8 cellular contexts compared by ENCODE assay signal in genomic region chr22:28798810-28799124, GRCh38. TPM values are rescaled to one million over a fixed set of nuclear protein-coding genes. Genes with fewer than 3 reads are reported as not detected.
DNase-seq lines count a peak whose midpoint lies in the region; ATAC-seq and TF ChIP-seq lines count a peak whose summit lies in the region.

No MANE protein-coding gene starts in this region.

- H3K4me1 ChIP-seq in CD4-positive, CD25-positive, alpha-beta regulatory T cell (ENCODE audit: control insufficient read depth, insufficient read depth, low read length, poor library complexity, severe bottlenecking) = peaks cover 49% of the 10 kb centered on the region
- H3K4me1 ChIP-seq in NT2/D1 (ENCODE audit: insufficient read depth, insufficient read length) (no peaks in the 10 kb centered on the region), duodenal mucosa (ENCODE audit: control insufficient read depth in 1 of 2, insufficient read depth in 2 of 2, low read length in 2 of 2) (peaks cover 31 to 36% of the 10 kb centered on the region in 2 donors), neural progenitor cell (peaks cover 20% of the 10 kb centered on the region)

- H3K27me3 ChIP-seq in CD4-positive, CD25-positive, alpha-beta regulatory T cell (ENCODE audit: control insufficient read depth, insufficient read depth, low read length) = no peaks in the 10 kb centered on the region
- H3K27me3 ChIP-seq in NT2/D1 (ENCODE audit: insufficient read depth, insufficient read length) (no peaks in the 10 kb centered on the region), duodenal mucosa (ENCODE audit: control insufficient read depth in 1 of 2, insufficient read depth in 2 of 2, low read length in 2 of 2) (no peaks in the 10 kb centered on the region), neural progenitor cell (no peaks in the 10 kb centered on the region)

- peaks cover 23% of the 10 kb centered on the region for H3K36me3 Mint-ChIP-seq in CD4-positive, CD25-positive, alpha-beta regulatory T cell
- peaks cover 31% of the 10 kb centered on the region for H3K36me3 Mint-ChIP-seq in neural progenitor cell

- TF ChIP-seq CTCF in neural progenitor cell (IDR thresholded peaks at IDR 0.05) = no peak

- peaks cover 33% of the 10 kb centered on the region for H3K36me3 ChIP-seq in CD4-positive, CD25-positive, alpha-beta regulatory T cell (ENCODE audit: control insufficient read depth, insufficient read depth, low read length)
- H3K36me3 ChIP-seq in NT2/D1 (ENCODE audit: insufficient read depth, insufficient read length, low read length) (peaks cover 51% of the 10 kb centered on the region), duodenal mucosa (ENCODE audit: control insufficient read depth in 1 of 2, insufficient read depth in 2 of 2, low read length in 2 of 2) (peaks cover 36% of the 10 kb centered on the region in 2 donors), neural progenitor cell (no peaks in the 10 kb centered on the region)

- no peak overlapping the region for H3K9ac ChIP-seq in NT2/D1 (ENCODE audit: insufficient read length, low read depth)
- H3K9ac ChIP-seq in duodenal mucosa (ENCODE audit: low read depth in 1 of 2, low read length in 2 of 2) = peak overlapping the region; percentile 96 to 97
- H3K9ac ChIP-seq in neural progenitor cell = peak overlapping the region; percentile 97

- H4K20me1 ChIP-seq in neural progenitor cell (ENCODE audit: low read depth) = peaks cover 21% of the 10 kb centered on the region

- H3K27ac ChIP-seq in CD4-positive, CD25-positive, alpha-beta regulatory T cell (ENCODE audit: insufficient read depth, low read length, poor library complexity, severe bottlenecking) = peak overlapping the region; percentile 87
- peak overlapping the region; percentile 98 for H3K27ac ChIP-seq in duodenal mucosa (ENCODE audit: low read depth, low read length)
- no peak overlapping the region for H3K27ac ChIP-seq in neural progenitor cell

- H3K4me3 ChIP-seq in CD4-positive, CD25-positive, alpha-beta regulatory T cell (ENCODE audit: low read depth, low read length) = peak overlapping the region; percentile 96
- H3K4me3 ChIP-seq in NT2/D1 (ENCODE audit: insufficient read length, low read depth) (peak overlapping the region; percentile 68), duodenal mucosa (ENCODE audit: low read depth in 1 of 2, low read length in 2 of 2) (peak overlapping the region; percentile 88 to 99), neural progenitor cell (peak overlapping the region; percentile 86)

- H3K79me2 ChIP-seq in neural progenitor cell (ENCODE audit: low read depth) = peaks cover 45% of the 10 kb centered on the region

- peaks cover 39 to 69% (median 52%) of the 10 kb centered on the region in 4 donors for H3K4me1 Mint-ChIP-seq in CD4-positive, CD25-positive, alpha-beta regulatory T cell
- peaks cover 35% of the 10 kb centered on the region for H3K4me1 Mint-ChIP-seq in neural progenitor cell

- no peaks in the 10 kb centered on the region for H3K9me3 ChIP-seq in CD4-positive, CD25-positive, alpha-beta regulatory T cell (ENCODE audit: control insufficient read depth in 2 of 2, low read length in 2 of 2)
- H3K9me3 ChIP-seq in NT2/D1 (ENCODE audit: insufficient read depth, low read length) (no peaks in the 10 kb centered on the region), duodenal mucosa (ENCODE audit: control insufficient read depth in 1 of 2, low read length in 2 of 2) (no peaks in the 10 kb centered on the region), neural progenitor cell (ENCODE audit: low read depth) (no peaks in the 10 kb centered on the region)

- H3K27ac Mint-ChIP-seq in CD4-positive, CD25-positive, alpha-beta regulatory T cell = peak overlapping the region; percentile 93 to 98 (median 95)
- peak overlapping the region; percentile 24 for H3K27ac Mint-ChIP-seq in neural progenitor cell

- peak overlapping the region; percentile 88 to 94 (median 92) for H3K4me3 Mint-ChIP-seq in CD4-positive, CD25-positive, alpha-beta regulatory T cell
- H3K4me3 Mint-ChIP-seq in neural progenitor cell = peak overlapping the region; percentile 91

- H3K4me2 ChIP-seq in neural progenitor cell = peak overlapping the region; percentile 95

- no peak for ATAC-seq in CD4-positive, CD25-positive, alpha-beta regulatory T cell (ENCODE audit: low read depth in 2 of 2)
- ATAC-seq in HG03280 (IDR thresholded peaks at IDR 0.05; ENCODE audit: unreplicated experiment) = no peak

- no peaks in the 10 kb centered on the region for H3K27me3 Mint-ChIP-seq in CD4-positive, CD25-positive, alpha-beta regulatory T cell
- H3K27me3 Mint-ChIP-seq in neural progenitor cell (ENCODE audit: insufficient read depth, low read depth) = peaks cover 3% of the 10 kb centered on the region

- DNase-seq in CD4-positive, CD25-positive, alpha-beta regulatory T cell = no peak
- no peak for DNase-seq in NT2/D1 (ENCODE audit: low read depth, low spot score)
- DNase-seq in neural progenitor cell (ENCODE audit: low spot score) = no peak
- DNase-seq in NCI-H1105 treated with DMSO at 0.1 percent for 48 hours (lab: John Stamatoyannopoulos, UW) = no peak
- DNase-seq in HT-29 (ENCODE audit: low spot score) = no peak
- DNase-seq in NCI-H128 (lab: John Stamatoyannopoulos, UW; ENCODE audit: unreplicated experiment) = no peak

- H2AFZ ChIP-seq in neural progenitor cell (replicated peaks) = no peak overlapping the region

- peaks cover 54% of the 10 kb centered on the region for H3F3A ChIP-seq in neural progenitor cell (ENCODE audit: low read depth)

- no peaks in the 10 kb centered on the region for H3K9me3 Mint-ChIP-seq in CD4-positive, CD25-positive, alpha-beta regulatory T cell
- H3K9me3 Mint-ChIP-seq in neural progenitor cell = no peaks in the 10 kb centered on the region

RNA-seq across cellular contexts. Expression of gene XBP1, which starts 1.6 kb away (rescaled TPM):
- total RNA-seq in CD4-positive, CD25-positive, alpha-beta regulatory T cell = 139 TPM
- 100 to 1,000 TPM; 127 to 218 (median 158) TPM for polyA plus RNA-seq in CD4-positive, CD25-positive, alpha-beta regulatory T cell
- total RNA-seq in neural progenitor cell (ENCODE audit: low replicate concordance) = 72.7 and 73.9 TPM in 2 replicates
- 598 and 686 TPM in 2 replicates for total RNA-seq in HT-29 (2014; rRNA removed; shearing (Covaris generic))

RNA-seq across cellular contexts. Expression of gene CCDC117, which starts 26.3 kb away (rescaled TPM):
- 25.2 TPM for total RNA-seq in CD4-positive, CD25-positive, alpha-beta regulatory T cell
- polyA plus RNA-seq in CD4-positive, CD25-positive, alpha-beta regulatory T cell = 10 to 100 TPM; 14.7 to 20.3 (median 15.9) TPM
- 59.1 and 80.2 TPM in 2 replicates for total RNA-seq in neural progenitor cell (ENCODE audit: low replicate concordance)
- total RNA-seq in HT-29 (2014; rRNA removed; shearing (Covaris generic)) = 7.2 and 8.2 TPM in 2 replicates

RNA-seq across cellular contexts. Expression of gene HSCB, which starts 56.9 kb away (rescaled TPM):
- total RNA-seq in CD4-positive, CD25-positive, alpha-beta regulatory T cell = 4.9 TPM
- 10 to 100 TPM in 2 of 4 donors, 1 to 10 TPM in 2; 8.7 to 12.0 (median 10.7) TPM for polyA plus RNA-seq in CD4-positive, CD25-positive, alpha-beta regulatory T cell
- 19.0 and 29.7 TPM in 2 replicates for total RNA-seq in neural progenitor cell (ENCODE audit: low replicate concordance)
- 24.6 and 26.2 TPM in 2 replicates for total RNA-seq in HT-29 (2014; rRNA removed; shearing (Covaris generic))

RNA-seq across cellular contexts. Expression of gene CHEK2, which starts 57.1 kb away (rescaled TPM):
- 8.9 TPM for total RNA-seq in CD4-positive, CD25-positive, alpha-beta regulatory T cell
- 10 to 100 TPM in 2 of 4 donors, 1 to 10 TPM in 2; 6.9 to 11.8 (median 9.2) TPM for polyA plus RNA-seq in CD4-positive, CD25-positive, alpha-beta regulatory T cell
- total RNA-seq in neural progenitor cell (ENCODE audit: low replicate concordance) = 48.7 and 94.4 TPM in 2 replicates
- total RNA-seq in HT-29 (2014; rRNA removed; shearing (Covaris generic)) = 21.3 and 22.1 TPM in 2 replicates
